Comparison of ENCODE assay signal across 14 cellular contexts in genomic region chr20:10111144-10111771, GRCh38.
A peak's percentile ranks its signal among the peaks of the same experiment; 100 is the strongest.
DNase-seq lines count a peak whose midpoint lies in the region; ATAC-seq, FAIRE-seq and TF ChIP-seq lines count a peak whose summit lies in the region.
"Had no signal": no experiment of that assay in that cellular context is flagged by ENCODE, and none has a peak within 500 bp of the region (broad histone marks: within the 10 kb centered on the region; RNA-seq: fewer than 3 reads in every experiment).

No MANE protein-coding gene starts in this region.

- H3K4me3 ChIP-seq in A549: no peak overlapping the region
- no peak overlapping the region for H3K4me3 ChIP-seq in LNCaP clone FGC (ENCODE audit: low read depth, low read length)

- H3K27ac ChIP-seq in A549: peak overlapping the region in 1 of 2 experiments; percentile 17; a peak in 3 of 6 replicates

- H3K27me3 Mint-ChIP-seq in endothelial cell (ENCODE audit: unreplicated experiment): peaks cover 3% of the 10 kb centered on the region
- H3K27me3 Mint-ChIP-seq: T-helper 17 cell had no signal

- TF ChIP-seq EP300 in A549 (IDR thresholded peaks at IDR 0.05): no peak

- H3K27ac Mint-ChIP-seq in endothelial cell (ENCODE audit: unreplicated experiment): no peak overlapping the region
- H3K27ac Mint-ChIP-seq: activated T-helper 2 cell treated with anti-CD3 and anti-CD28 coated beads, Interferon-gamma antibody, Interleukin-2, Interleukin-4, amounts not matched to agents 10 μg/mL and 5 μg/mL and 100 μg/mL, durations not matched to agents 14 hours and 24 hours and 36 hours; mesothelial cell of epicardium; T-helper 17 cell had no signal

- no peak for TF ChIP-seq RAD21 in A549 (conservative IDR thresholded peaks at IDR 0.05 in 1 of 2, IDR thresholded peaks at IDR 0.05 in 1 of 2)

- 0 out of 3 replicates have a peak overlapping the region, but pooled peaks have one; percentile 4 for H3K4me2 ChIP-seq in A549

- no peak for TF ChIP-seq CTCF in A549 (IDR thresholded peaks at IDR 0.05)
- no peak for TF ChIP-seq CTCF in LNCaP clone FGC (IDR thresholded peaks at IDR 0.05; ENCODE audit: control insufficient read depth, extremely low read depth, insufficient read depth)
- TF ChIP-seq CTCF in endothelial cell (IDR thresholded peaks at IDR 0.05; ENCODE audit: unreplicated experiment): no peak

- peaks cover 7% of the 10 kb centered on the region for H3K4me1 Mint-ChIP-seq in endothelial cell (ENCODE audit: unreplicated experiment)
- H3K4me1 Mint-ChIP-seq: mesothelial cell of epicardium had no signal

- peaks cover 3% of the 10 kb centered on the region; the same call in 1 of the 3 replicates for H3K4me1 ChIP-seq in A549

- no peak for FAIRE-seq in A549 (lab: Jason Lieb, UNC)
- FAIRE-seq: HTR-8/SVneo had no signal

- H3K9me3 Mint-ChIP-seq in endothelial cell (ENCODE audit: unreplicated experiment): no peaks in the 10 kb centered on the region
- H3K9me3 Mint-ChIP-seq: activated T-helper 2 cell treated with anti-CD3 and anti-CD28 coated beads, Interferon-gamma antibody, Interleukin-2, Interleukin-4, amounts not matched to agents 10 μg/mL and 5 μg/mL and 100 μg/mL, durations not matched to agents 14 hours and 24 hours and 36 hours had no signal

- H3K9me3 ChIP-seq in A549: 0 out of 3 replicates have a peak, but pooled peaks cover 2% of the 10 kb centered on the region

- ATAC-seq in A549: peak in 1 of 2 experiments; percentile 54; a peak in 4 of 6 replicates
- ATAC-seq: T-helper 17 cell had no signal

- DNase-seq in A549 (ENCODE audit: low read depth in 1 of 2, low spot score in 1 of 2): no peak
- DNase-seq in LNCaP clone FGC (ENCODE audit: low read depth): peak; percentile 78
- DNase-seq in NCI-H748 treated with DMSO at 0.1 percent for 48 hours (lab: John Stamatoyannopoulos, UW): peak; percentile 73
- peak; percentile 63 for DNase-seq in left kidney (ENCODE audit: low read depth, low spot score)
- DNase-seq in activated CD4-positive, CD25-positive, alpha-beta regulatory T cell treated with anti-CD3 and anti-CD28 coated beads, Interleukin-2, amount 50 U/mL, for 72 hours: no peak
- DNase-seq in activated CD8-positive, alpha-beta memory T cell treated with anti-CD3 and anti-CD28 coated beads for 24 hours: no peak
- no peak for DNase-seq in endothelial cell (ENCODE audit: low spot score)
- DNase-seq in DMS114 treated with DMSO at 0.1 percent for 48 hours (lab: John Stamatoyannopoulos, UW; ENCODE audit: unreplicated experiment): no peak
- DNase-seq: activated CD4-positive, alpha-beta T cell treated with anti-CD3 and anti-CD28 coated beads, Interleukin-2, amount 50 U/mL, for 1 hour; OCI-M1; T-helper 17 cell had no signal

- H3K4me3 Mint-ChIP-seq in endothelial cell (ENCODE audit: unreplicated experiment): no peak overlapping the region
- H3K4me3 Mint-ChIP-seq: mesothelial cell of epicardium, T-helper 17 cell had no signal

- 60% methylated on average over 4 of the region's 4 CpGs for WGBS in A549 (ENCODE audit: missing lambda C conversion rate)

- H3K36me3 Mint-ChIP-seq in endothelial cell (ENCODE audit: low read depth, unreplicated experiment): no peaks in the 10 kb centered on the region
- H3K36me3 Mint-ChIP-seq: mesothelial cell of epicardium had no signal

- CTCF ChIA-PET in A549 (lab: Yijun Ruan, JAX): interaction anchor here (1.2 to 4.0 kb wide), 5 partner anchors 9 to 494 kb away, joined by 3 to 12 read pairs (median 7); no protein-coding TSS in a partner anchor

- TF ChIP-seq POLR2A in A549 (IDR thresholded peaks at IDR 0.05; ENCODE audit: low read length): no peak

- POLR2A ChIA-PET in A549 (lab: Yijun Ruan, JAX): no interaction called here

TF ChIP-seq in A549, 52 proteins besides CTCF, POLR2A, EP300 and RAD21:
- TF ChIP-seq ZFP36 (IDR thresholded peaks at IDR 0.05; ENCODE audit: borderline replicate concordance, partially characterized antibody) (no peak), CBX2 (IDR thresholded peaks at IDR 0.05; ENCODE audit: borderline replicate concordance, low read depth) (no peak), HOXA7 (CRISPR knock-in tag; IDR thresholded peaks at IDR 0.05) (no peak), RNF2 (IDR thresholded peaks at IDR 0.05; ENCODE audit: borderline replicate concordance, low read depth) (no peak), FOSB (CRISPR knock-in tag; IDR thresholded peaks at IDR 0.05) (no peak), BHLHE40 (IDR thresholded peaks at IDR 0.05; ENCODE audit: low read depth, low read length) (no peak)

Comparison
In these comparisons a context has a peak if more than half of its experiments do, and no peak if none do; other contexts are left out.
1. DNase-seq: peak in LNCaP clone FGC (single experiment), NCI-H748 treated with DMSO at 0.1 percent for 48 hours (single experiment) and left kidney (single experiment); none in A549 (0 of 2), activated CD4-positive, CD25-positive, alpha-beta regulatory T cell treated with anti-CD3 and anti-CD28 coated beads, Interleukin-2, amount 50 U/mL, for 72 hours (single experiment), activated CD8-positive, alpha-beta memory T cell treated with anti-CD3 and anti-CD28 coated beads for 24 hours (single experiment), endothelial cell (single experiment) and DMS114 treated with DMSO at 0.1 percent for 48 hours (single experiment).